8 cellular contexts compared by ENCODE assay signal in the genomic region with DNA sequence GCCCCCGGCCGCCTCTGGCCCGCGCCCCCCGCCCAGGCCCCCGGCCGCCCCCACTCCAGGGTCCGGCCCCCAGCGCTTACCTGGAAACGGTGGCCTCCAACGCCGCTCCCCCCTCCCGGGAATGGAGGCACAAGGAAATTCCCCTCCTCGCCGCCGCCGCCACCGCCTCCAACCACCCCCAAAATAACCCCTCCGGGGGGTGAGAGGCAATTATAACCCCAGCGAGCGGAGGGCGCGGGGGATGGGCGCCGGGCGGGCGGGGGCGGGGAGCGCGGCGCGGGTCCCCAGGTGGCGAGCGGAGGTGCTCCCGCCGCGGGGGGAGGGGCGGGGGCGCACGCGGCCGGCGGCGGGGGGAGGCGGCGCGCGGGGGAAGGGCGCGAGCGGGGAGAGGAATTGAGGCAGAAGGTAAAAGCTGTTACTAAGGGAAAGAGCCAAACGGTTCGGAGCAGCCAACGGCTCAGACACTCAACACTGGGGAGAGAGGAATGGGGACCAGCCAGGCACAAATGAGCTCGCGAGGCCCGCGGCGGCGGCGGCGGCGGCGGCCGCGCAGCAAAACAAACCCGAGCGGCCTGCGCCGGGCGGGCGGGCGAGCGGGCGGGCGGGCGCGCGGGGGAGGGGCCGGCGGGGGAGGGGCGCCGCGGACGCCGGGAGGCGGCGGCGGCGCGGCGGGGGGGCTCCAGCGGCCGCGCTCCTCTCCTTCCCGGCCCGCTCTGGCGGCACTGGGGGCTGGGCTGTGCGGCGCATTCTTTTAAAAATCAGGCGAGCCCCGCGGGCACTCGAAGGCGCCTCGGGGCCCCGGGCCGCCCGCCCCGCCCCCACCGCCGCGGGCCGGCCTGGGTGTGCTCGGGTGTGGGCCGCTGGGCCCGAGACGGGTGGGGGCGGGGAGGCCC. TPM values are rescaled to one million over a fixed set of nuclear protein-coding genes. Genes with fewer than 3 reads are reported as not detected.
DNase-seq lines count a peak whose midpoint lies in the region; ATAC-seq and TF ChIP-seq lines count a peak whose summit lies in the region.

A gene (minus strand): TSS at position 442 of the 893 bp plus-strand sequence. CDS start 132,505 bp downstream, outside the sequence.

- H3K36me3 ChIP-seq in DND-41 (ENCODE audit: insufficient read depth, low read length), result 0 out of 2 replicates have a peak, but pooled peaks cover 4% of the 10 kb centered on the region
- H3K36me3 ChIP-seq in GM23338 (ENCODE audit: insufficient read depth), result no peaks in the 10 kb centered on the region
- peaks cover 4% of the 10 kb centered on the region; the same call in 1 of the 2 replicates for H3K36me3 ChIP-seq in RWPE2 (ENCODE audit: low read depth)

- peak within 1 kb of the TSS; percentile 99 for H3K27ac ChIP-seq in DND-41 (ENCODE audit: low read length)
- H3K27ac ChIP-seq in GM23338 (ENCODE audit: low read depth), result peak within 1 kb of the TSS; percentile 100
- H3K27ac ChIP-seq in RWPE2 (ENCODE audit: poor library complexity, severe bottlenecking), result peak within 1 kb of the TSS; percentile 96

- peak within 1 kb of the TSS; percentile 99 for H3K27ac Mint-ChIP-seq in GM23338
- peak within 1 kb of the TSS; percentile 100 for H3K27ac Mint-ChIP-seq in activated T-helper 2 cell treated with anti-CD3 and anti-CD28 coated beads, Interferon-gamma antibody, Interleukin-2, Interleukin-4, amounts not matched to agents 10 μg/mL and 5 μg/mL and 100 μg/mL, durations not matched to agents 14 hours and 24 hours and 36 hours
- peak within 1 kb of the TSS; percentile 93 to 99 (median 98) for H3K27ac Mint-ChIP-seq in naive thymus-derived CD8-positive, alpha-beta T cell
- H3K27ac Mint-ChIP-seq in stimulated activated naive B cell treated with anti-CD40 and anti-IgM and Interleukin-4, amounts not matched to agents 10 μg/mL and 1 μg/mL and 100 μg/mL, for 72 hours, result peak within 1 kb of the TSS; percentile 98

- 0 out of 2 replicates have a peak, but pooled peaks cover 6% of the 10 kb centered on the region for H3F3A ChIP-seq in GM23338 (replicated peaks; ENCODE audit: low read depth)

- POLR2A ChIA-PET in naive thymus-derived CD8-positive, alpha-beta T cell (lab: Charles Lee), result interaction anchor here (0.6 to 8.4 kb wide), 14 partner anchors 12 to 955 kb away, joined by 3 to 255 read pairs (median 4); no protein-coding TSS in a partner anchor

- intact Hi-C loops in activated T-helper 2 cell treated with anti-CD3 and anti-CD28 coated beads, Interferon-gamma antibody, Interleukin-2, Interleukin-4, amounts not matched to agents 10 μg/mL and 5 μg/mL and 100 μg/mL, durations not matched to agents 14 hours and 24 hours and 36 hours (cut with micrococcal nuclease), result loop anchor here (1.0 kb wide), 1 partner anchor 162 kb away; no protein-coding TSS in a partner anchor

- H3K4me3 ChIP-seq in DND-41 (ENCODE audit: low read depth in 1 of 2, low read length in 2 of 2) (peak within 1 kb of the TSS; percentile 42 to 72; a peak in 3 of 4 replicates), GM23338 (peak within 1 kb of the TSS; percentile 91), LNCaP clone FGC (ENCODE audit: low read depth, low read length) (peak within 1 kb of the TSS; percentile 93), RWPE2 (ENCODE audit: severe bottlenecking) (peak within 1 kb of the TSS; percentile 59), fibroblast of mammary gland (ENCODE audit: control insufficient read depth, low read depth, low read length) (peak within 1 kb of the TSS; percentile 96)

- peaks cover 44% of the 10 kb centered on the region for H3K79me2 ChIP-seq in DND-41 (ENCODE audit: insufficient read depth, low read length)
- peaks cover 43% of the 10 kb centered on the region for H3K79me2 ChIP-seq in GM23338 (replicated peaks; ENCODE audit: insufficient read depth)

- peak; percentile 96 for DNase-seq in DND-41
- DNase-seq in GM23338 (ENCODE audit: low spot score), result peak; percentile 90
- DNase-seq in LNCaP clone FGC (ENCODE audit: low read depth), result peak; percentile 76
- peak; percentile 86 for DNase-seq in RWPE2 (ENCODE audit: low spot score)
- peak; percentile 86 for DNase-seq in activated T-helper 2 cell treated with anti-CD3 and anti-CD28 coated beads, Interferon-gamma antibody, Interleukin-2, Interleukin-4, amounts not matched to agents 10 μg/mL and 5 μg/mL and 100 μg/mL, durations not matched to agents 14 hours and 24 hours and 36 hours (ENCODE audit: low spot score)
- peak; percentile 92 for DNase-seq in fibroblast of mammary gland (ENCODE audit: low read depth)
- peak; percentile 82 to 95 (median 90) for DNase-seq in naive thymus-derived CD8-positive, alpha-beta T cell
- peak; percentile 84 for DNase-seq in stimulated activated naive B cell treated with anti-CD40 and anti-IgM and Interleukin-4, amounts not matched to agents 10 μg/mL and 1 μg/mL and 100 μg/mL, for 72 hours

- H3K9ac ChIP-seq in DND-41 (ENCODE audit: low read depth, low read length), result peak within 1 kb of the TSS; percentile 94

- H3K9me3 ChIP-seq in DND-41 (ENCODE audit: insufficient read depth, low read length, severe bottlenecking) (no peaks in the 10 kb centered on the region), RWPE2 (ENCODE audit: severe bottlenecking) (no peaks in the 10 kb centered on the region)

- TF ChIP-seq CTCF in DND-41 (IDR thresholded peaks at IDR 0.05; ENCODE audit: borderline replicate concordance, extremely low read depth, low read length, poor library complexity, severe bottlenecking) (no peak), GM23338 (conservative IDR thresholded peaks at IDR 0.05; ENCODE audit: low read depth in 2 of 2) (no peak), LNCaP clone FGC (IDR thresholded peaks at IDR 0.05; ENCODE audit: control insufficient read depth, extremely low read depth, insufficient read depth) (no peak), RWPE2 (IDR thresholded peaks at IDR 0.05; ENCODE audit: poor library complexity, severe bottlenecking) (no peak), fibroblast of mammary gland (conservative IDR thresholded peaks at IDR 0.05; ENCODE audit: control insufficient read depth, insufficient read depth, low read depth, low read length) (no peak)

- H4K20me1 ChIP-seq in DND-41 (ENCODE audit: insufficient read depth, low read length) (peaks cover 14% of the 10 kb centered on the region), GM23338 (replicated peaks; ENCODE audit: insufficient read depth) (peaks cover 25% of the 10 kb centered on the region)

- peaks cover 42% of the 10 kb centered on the region for H3K4me1 Mint-ChIP-seq in GM23338
- H3K4me1 Mint-ChIP-seq in activated T-helper 2 cell treated with anti-CD3 and anti-CD28 coated beads, Interferon-gamma antibody, Interleukin-2, Interleukin-4, amounts not matched to agents 10 μg/mL and 5 μg/mL and 100 μg/mL, durations not matched to agents 14 hours and 24 hours and 36 hours (ENCODE audit: low read depth), result peaks cover 51% of the 10 kb centered on the region
- H3K4me1 Mint-ChIP-seq in naive thymus-derived CD8-positive, alpha-beta T cell, result peaks cover 20 to 71% (median 60%) of the 10 kb centered on the region in 4 donors
- H3K4me1 Mint-ChIP-seq in stimulated activated naive B cell treated with anti-CD40 and anti-IgM and Interleukin-4, amounts not matched to agents 10 μg/mL and 1 μg/mL and 100 μg/mL, for 72 hours, result peaks cover 28 to 55% of the 10 kb centered on the region in 2 donors

- H3K9me3 Mint-ChIP-seq in GM23338, result no peaks in the 10 kb centered on the region; the same call in 2 of the 3 replicates
- H3K9me3 Mint-ChIP-seq in activated T-helper 2 cell treated with anti-CD3 and anti-CD28 coated beads, Interferon-gamma antibody, Interleukin-2, Interleukin-4, amounts not matched to agents 10 μg/mL and 5 μg/mL and 100 μg/mL, durations not matched to agents 14 hours and 24 hours and 36 hours, result no peaks in the 10 kb centered on the region
- no peaks in the 10 kb centered on the region for H3K9me3 Mint-ChIP-seq in naive thymus-derived CD8-positive, alpha-beta T cell
- H3K9me3 Mint-ChIP-seq in stimulated activated naive B cell treated with anti-CD40 and anti-IgM and Interleukin-4, amounts not matched to agents 10 μg/mL and 1 μg/mL and 100 μg/mL, for 72 hours, result no peaks in the 10 kb centered on the region

- H3K4me1 ChIP-seq in DND-41 (ENCODE audit: insufficient read depth, low read length) (peaks cover 61% of the 10 kb centered on the region), GM23338 (ENCODE audit: insufficient read depth) (peaks cover 39% of the 10 kb centered on the region), RWPE2 (ENCODE audit: insufficient read depth, poor library complexity, severe bottlenecking) (peaks cover 28% of the 10 kb centered on the region)

- peaks cover 21% of the 10 kb centered on the region for H3K36me3 Mint-ChIP-seq in GM23338 (ENCODE audit: low read depth)
- peaks cover 35% of the 10 kb centered on the region for H3K36me3 Mint-ChIP-seq in activated T-helper 2 cell treated with anti-CD3 and anti-CD28 coated beads, Interferon-gamma antibody, Interleukin-2, Interleukin-4, amounts not matched to agents 10 μg/mL and 5 μg/mL and 100 μg/mL, durations not matched to agents 14 hours and 24 hours and 36 hours (ENCODE audit: low read depth)
- H3K36me3 Mint-ChIP-seq in naive thymus-derived CD8-positive, alpha-beta T cell, result peaks cover 0 to 8% (median 2%) of the 10 kb centered on the region in 3 donors
- peaks cover 21 to 27% of the 10 kb centered on the region in 2 donors for H3K36me3 Mint-ChIP-seq in stimulated activated naive B cell treated with anti-CD40 and anti-IgM and Interleukin-4, amounts not matched to agents 10 μg/mL and 1 μg/mL and 100 μg/mL, for 72 hours

- H3K4me2 ChIP-seq in DND-41 (ENCODE audit: insufficient read depth, low read length) (peak within 1 kb of the TSS; percentile 66), GM23338 (peak within 1 kb of the TSS; percentile 86)

- peak; percentile 71 for ATAC-seq in DND-41 (ENCODE audit: insufficient read depth, low read depth)
- ATAC-seq in GM23338, result peak; percentile 69
- ATAC-seq in RWPE2 (ENCODE audit: low read depth), result peak; percentile 61
- peak; percentile 61 to 67 for ATAC-seq in naive thymus-derived CD8-positive, alpha-beta T cell
- peak; percentile 63 to 66 for ATAC-seq in stimulated activated naive B cell treated with anti-CD40 and anti-IgM and Interleukin-4, amounts not matched to agents 10 μg/mL and 1 μg/mL and 100 μg/mL, for 72 hours (replicated peaks)

- H3K27me3 ChIP-seq in DND-41 (ENCODE audit: insufficient read depth, low read length, poor library complexity) (no peaks in the 10 kb centered on the region), GM23338 (ENCODE audit: insufficient read depth) (no peaks in the 10 kb centered on the region), RWPE2 (ENCODE audit: insufficient read depth, poor library complexity, severe bottlenecking) (no peaks in the 10 kb centered on the region)

- H2AFZ ChIP-seq in DND-41 (ENCODE audit: low read depth, low read length) (peak within 1 kb of the TSS; percentile 67), GM23338 (no peak within 1 kb of the TSS)

- peaks cover 17% of the 10 kb centered on the region for H3K27me3 Mint-ChIP-seq in GM23338 (ENCODE audit: insufficient read depth, low read depth, poor library complexity)
- no peaks in the 10 kb centered on the region for H3K27me3 Mint-ChIP-seq in activated T-helper 2 cell treated with anti-CD3 and anti-CD28 coated beads, Interferon-gamma antibody, Interleukin-2, Interleukin-4, amounts not matched to agents 10 μg/mL and 5 μg/mL and 100 μg/mL, durations not matched to agents 14 hours and 24 hours and 36 hours (ENCODE audit: low read depth)
- peaks cover 0 to 4% (median 0%) of the 10 kb centered on the region in 5 donors for H3K27me3 Mint-ChIP-seq in naive thymus-derived CD8-positive, alpha-beta T cell
- H3K27me3 Mint-ChIP-seq in stimulated activated naive B cell treated with anti-CD40 and anti-IgM and Interleukin-4, amounts not matched to agents 10 μg/mL and 1 μg/mL and 100 μg/mL, for 72 hours, result no peaks in the 10 kb centered on the region

- peak within 1 kb of the TSS; percentile 95 for H3K4me3 Mint-ChIP-seq in GM23338
- H3K4me3 Mint-ChIP-seq in activated T-helper 2 cell treated with anti-CD3 and anti-CD28 coated beads, Interferon-gamma antibody, Interleukin-2, Interleukin-4, amounts not matched to agents 10 μg/mL and 5 μg/mL and 100 μg/mL, durations not matched to agents 14 hours and 24 hours and 36 hours (ENCODE audit: low read depth), result peak within 1 kb of the TSS; percentile 97
- peak within 1 kb of the TSS; percentile 91 to 99 (median 98) for H3K4me3 Mint-ChIP-seq in naive thymus-derived CD8-positive, alpha-beta T cell
- H3K4me3 Mint-ChIP-seq in stimulated activated naive B cell treated with anti-CD40 and anti-IgM and Interleukin-4, amounts not matched to agents 10 μg/mL and 1 μg/mL and 100 μg/mL, for 72 hours, result peak within 1 kb of the TSS; percentile 93 to 94

- no peaks in the 10 kb centered on the region for H3K9me2 ChIP-seq in GM23338 (ENCODE audit: insufficient read depth)

RNA-seq across cellular contexts. Expression of the gene that starts here (rescaled TPM):
- total RNA-seq in GM23338 (2014; rRNA removed; shearing (Covaris generic)), result 122 and 130 TPM in 2 replicates
- 37.7 and 49.6 TPM in 2 replicates for polyA plus RNA-seq in GM23338 (2016; fragmentation: Nextera tagmentation; extraction: Ambion mirVana)
- total RNA-seq in activated T-helper 2 cell treated with anti-CD3 and anti-CD28 coated beads, Interferon-gamma antibody, Interleukin-2, Interleukin-4, amounts not matched to agents 10 μg/mL and 5 μg/mL and 100 μg/mL, durations not matched to agents 14 hours and 24 hours and 36 hours, result 168 and 169 TPM in 2 replicates
- total RNA-seq in naive thymus-derived CD8-positive, alpha-beta T cell, result 100 to 1,000 TPM; 138 to 160 TPM
- 10 to 100 TPM; 23.4 to 34.7 (median 33.7) TPM for polyA plus RNA-seq in naive thymus-derived CD8-positive, alpha-beta T cell

Comparison
In these comparisons a context has a peak if more than half of its experiments do, and no peak if none do; other contexts are left out.
1. Peak in every context shown above with its lines: DNase-seq, ATAC-seq, H3K4me3 ChIP-seq and H3K27ac ChIP-seq.